In the genomic region with DNA sequence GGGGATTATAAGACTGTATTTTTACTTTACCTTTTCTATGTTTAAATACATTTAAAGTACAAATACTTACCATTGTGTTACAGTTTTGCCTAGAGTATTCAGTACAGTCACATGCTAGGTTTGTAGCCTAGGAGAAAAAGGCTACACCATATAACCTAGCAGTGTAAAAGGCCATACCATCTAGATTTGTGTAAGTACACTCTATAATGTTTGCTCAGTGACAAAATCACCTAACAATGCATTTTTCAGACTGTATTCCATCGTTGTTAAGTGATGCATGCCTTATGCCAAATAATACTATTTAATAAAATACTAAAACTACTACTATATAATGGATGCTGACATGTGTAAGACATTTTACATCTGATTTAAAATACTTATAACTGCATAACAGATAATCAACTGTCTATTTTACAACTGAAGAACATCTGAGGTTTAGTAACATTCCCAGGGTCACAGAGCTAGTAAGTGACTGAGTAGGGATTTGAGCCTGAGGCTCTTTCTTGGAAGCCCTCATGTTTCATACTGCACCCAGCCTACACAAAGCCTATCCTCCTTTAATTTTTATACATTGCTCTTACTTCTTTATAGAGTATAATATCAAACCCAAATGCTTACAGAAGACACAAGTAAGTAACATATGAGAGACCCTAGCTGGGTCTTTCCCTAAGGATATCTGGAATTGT, we compare ENCODE assay signal across 27 cellular contexts.
"Had no signal": no experiment of that assay in that cellular context is flagged by ENCODE, and none has a peak within 500 bp of the region (broad histone marks: within the 10 kb centered on the region; RNA-seq: fewer than 3 reads in every experiment).

No MANE protein-coding gene starts in this region.

- H3K36me3 ChIP-seq: esophagus squamous epithelium, lower lobe of right lung, prostate gland, right atrium auricular region, sigmoid colon, tibial nerve, upper lobe of left lung had no signal

- ATAC-seq: left ventricle myocardium superior; lower lobe of right lung; naive thymus-derived CD8-positive, alpha-beta T cell; stimulated activated effector memory CD8-positive, alpha-beta T cell treated with anti-CD3 and anti-CD28 coated beads, Interleukin-12 subunit alpha, Interleukin-12 subunit beta, amount 100 ng/mL, for 72 hours; stimulated activated naive CD8-positive, alpha-beta T cell treated with anti-CD3 and anti-CD28 coated beads, Interleukin-15, Interleukin-2, amounts not matched to agents 100 U/mL and 50 U/mL, for 24 hours had no signal

- FAIRE-seq: endothelial cell of umbilical vein, frontal cortex, keratinocyte, urothelium cell line had no signal

- DNase-seq: dermis blood vessel endothelial cell; effector memory CD4-positive, alpha-beta T cell; erythroblast; esophagus squamous epithelium; hypothalamus; immature natural killer cell; left ventricle myocardium superior; lower lobe of right lung; naive thymus-derived CD8-positive, alpha-beta T cell; nephron progenitor cell; nucleus accumbens; sigmoid colon; stimulated activated CD4-positive, alpha-beta T cell treated with anti-CD3 and anti-CD28 coated beads, Interleukin-2, amount 100 ng/mL, for 24 hours; stimulated activated CD4-positive, alpha-beta T cell treated with anti-CD3 and anti-CD28 coated beads, Interleukin-4, amount 100 ng/mL, for 24 hours; stimulated activated naive CD8-positive, alpha-beta T cell treated with anti-CD3 and anti-CD28 coated beads, Interleukin-15, Interleukin-2, amounts not matched to agents 100 U/mL and 50 U/mL, for 24 hours; substantia nigra; testis; upper lobe of left lung had no signal

- H3K27me3 ChIP-seq: esophagus squamous epithelium, right atrium auricular region, sigmoid colon, testis, tibial nerve, upper lobe of left lung had no signal

- H3K4me3 ChIP-seq: coronary artery, esophagus squamous epithelium, lower lobe of right lung, prostate gland, right atrium auricular region, sigmoid colon, testis, tibial nerve, upper lobe of left lung had no signal

- H3K27ac ChIP-seq: coronary artery, esophagus squamous epithelium, lower lobe of right lung, prostate gland, right atrium auricular region, sigmoid colon, testis, tibial nerve, upper lobe of left lung had no signal

- H3K9me3 ChIP-seq: esophagus squamous epithelium, lower lobe of right lung, prostate gland, right atrium auricular region, sigmoid colon, testis, tibial nerve, upper lobe of left lung had no signal

- H3K4me1 ChIP-seq: esophagus squamous epithelium, lower lobe of right lung, prostate gland, right atrium auricular region, sigmoid colon, testis, tibial nerve had no signal
